Comparison of ENCODE assay signal across 14 cellular contexts in genomic region chr19:33393286-33394005, GRCh38. TPM values are rescaled to one million over a fixed set of nuclear protein-coding genes. Genes with fewer than 3 reads are reported as not detected.
DNase-seq lines count a peak whose midpoint lies in the region; ATAC-seq, FAIRE-seq and TF ChIP-seq lines count a peak whose summit lies in the region.
"Had no signal": no experiment of that assay in that cellular context is flagged by ENCODE, and none has a peak within 500 bp of the region (broad histone marks: within the 10 kb centered on the region; RNA-seq: fewer than 3 reads in every experiment).

No MANE protein-coding gene starts in this region.

- H3K4me3 ChIP-seq in esophagus muscularis mucosa (no peak overlapping the region), HAP-1 (no peak overlapping the region)
- H3K4me3 ChIP-seq: suprapubic skin had no signal

- H3K27me3 ChIP-seq in esophagus muscularis mucosa (no peaks in the 10 kb centered on the region), HAP-1 (ENCODE audit: low read depth) (no peaks in the 10 kb centered on the region)
- H3K27me3 ChIP-seq: suprapubic skin had no signal

- H3K27ac ChIP-seq in esophagus muscularis mucosa (replicated peaks in 1 of 4) = peak overlapping the region in 3 of 4 donors; percentile 38 to 59 (median 40)
- H3K27ac ChIP-seq: suprapubic skin had no signal

- no peak for FAIRE-seq in GM12891 (lab: Jason Lieb, UNC)
- FAIRE-seq: endothelial cell of umbilical vein had no signal

- WGBS in esophagus muscularis mucosa = 78% methylated on average over 9 of the region's 21 CpGs

- no peak for TF ChIP-seq POLR2A in GM12891 (IDR thresholded peaks at IDR 0.05; ENCODE audit: low read depth, low read length)
- TF ChIP-seq POLR2A in esophagus muscularis mucosa (IDR thresholded peaks at IDR 0.05; ENCODE audit: low read depth) = no peak

- H3K36me3 ChIP-seq in esophagus muscularis mucosa = peaks cover 0 to 6% (median under 1%) of the 10 kb centered on the region in 4 donors
- H3K36me3 ChIP-seq in HAP-1 (replicated peaks) = no peaks in the 10 kb centered on the region
- H3K36me3 ChIP-seq: suprapubic skin had no signal

- DNase-seq in GM12891 (ENCODE audit: insufficient read length, low spot score) = peak; percentile 33
- DNase-seq in NCI-H146 (lab: John Stamatoyannopoulos, UW) = peak; percentile 82
- DNase-seq in esophagus muscularis mucosa (ENCODE audit: extremely low spot score) = no peak
- DNase-seq in posterior vena cava (ENCODE audit: low spot score) = peak; percentile 71
- no peak for DNase-seq in HPDE6-E6E7 (ENCODE audit: extremely low spot score)
- DNase-seq in HAP-1 (ENCODE audit: low spot score in 2 of 2) = no peak
- DNase-seq: activated CD8-positive, alpha-beta memory T cell treated with anti-CD3 and anti-CD28 coated beads for 24 hours; activated naive CD4-positive, alpha-beta T cell treated with Interleukin-2 at 50 U/mL for 16 hours; CD4-positive, alpha-beta memory T cell; GDM1; NCI-H2081 had no signal

- no peak for TF ChIP-seq EP300 in esophagus muscularis mucosa (IDR thresholded peaks at IDR 0.05)

- H3K4me1 ChIP-seq in esophagus muscularis mucosa = peaks cover 89 to 97% (median 95%) of the 10 kb centered on the region in 4 donors
- peaks cover 15% of the 10 kb centered on the region for H3K4me1 ChIP-seq in HAP-1

- no peak for ATAC-seq in GM18517 (IDR thresholded peaks at IDR 0.05; ENCODE audit: unreplicated experiment)

- intact Hi-C loops in esophagus muscularis mucosa (cut with DNase I) = no loop called here
- intact Hi-C loops in posterior vena cava (cut with DNase I) = loop anchor here (5.0 to 10.0 kb wide), 2 partner anchors 91 to 99 kb away; partner anchors contain the start of gene CEBPA (in 1 of the 2)

- no peak for TF ChIP-seq CTCF in esophagus muscularis mucosa (IDR thresholded peaks at IDR 0.05)

- H3K9me3 ChIP-seq in esophagus muscularis mucosa (no peaks in the 10 kb centered on the region), HAP-1 (no peaks in the 10 kb centered on the region)
- H3K9me3 ChIP-seq: suprapubic skin had no signal

- in situ Hi-C loops in HAP-1 (cut with MboI; ENCODE audit: low sequenced_read_pairs) = no loop called here

TF ChIP-seq in GM12891, 5 proteins besides CTCF, POLR2A, EP300 and RAD21:
- TF ChIP-seq SPI1 (IDR thresholded peaks at IDR 0.05; ENCODE audit: low read depth, low read length) = no peak
- TF ChIP-seq TAF1 (IDR thresholded peaks at IDR 0.05; ENCODE audit: low read depth, low read length) = no peak
- TF ChIP-seq POU2F2 (IDR thresholded peaks at IDR 0.05; ENCODE audit: low read depth, low read length) = no peak
- no peak for TF ChIP-seq PAX5 (IDR thresholded peaks at IDR 0.05; ENCODE audit: insufficient read depth, low read length, severe bottlenecking)
- no peak for TF ChIP-seq POLR2AphosphoS5 (IDR thresholded peaks at IDR 0.05; ENCODE audit: low read depth, low read length)

RNA-seq across cellular contexts. Expression of gene CEBPG, which starts 19.9 kb away (rescaled TPM):
- polyA plus RNA-seq in GM12891 (2012; ENCODE audit: low read depth, missing spikeins) = 9.6 TPM
- 10 to 100 TPM; 23.1 to 30.3 (median 28.5) TPM for total RNA-seq in esophagus muscularis mucosa
- 10 to 100 TPM; 29.1 to 41.3 TPM for total RNA-seq in posterior vena cava

Comparison
In these comparisons a context has a peak if more than half of its experiments do, and no peak if none do; other contexts are left out.
1. DNase-seq: peak in GM12891 (single experiment), NCI-H146 (single experiment) and posterior vena cava (single experiment); none in esophagus muscularis mucosa (single experiment), HPDE6-E6E7 (single experiment) and HAP-1 (0 of 2).